In the genomic region with DNA sequence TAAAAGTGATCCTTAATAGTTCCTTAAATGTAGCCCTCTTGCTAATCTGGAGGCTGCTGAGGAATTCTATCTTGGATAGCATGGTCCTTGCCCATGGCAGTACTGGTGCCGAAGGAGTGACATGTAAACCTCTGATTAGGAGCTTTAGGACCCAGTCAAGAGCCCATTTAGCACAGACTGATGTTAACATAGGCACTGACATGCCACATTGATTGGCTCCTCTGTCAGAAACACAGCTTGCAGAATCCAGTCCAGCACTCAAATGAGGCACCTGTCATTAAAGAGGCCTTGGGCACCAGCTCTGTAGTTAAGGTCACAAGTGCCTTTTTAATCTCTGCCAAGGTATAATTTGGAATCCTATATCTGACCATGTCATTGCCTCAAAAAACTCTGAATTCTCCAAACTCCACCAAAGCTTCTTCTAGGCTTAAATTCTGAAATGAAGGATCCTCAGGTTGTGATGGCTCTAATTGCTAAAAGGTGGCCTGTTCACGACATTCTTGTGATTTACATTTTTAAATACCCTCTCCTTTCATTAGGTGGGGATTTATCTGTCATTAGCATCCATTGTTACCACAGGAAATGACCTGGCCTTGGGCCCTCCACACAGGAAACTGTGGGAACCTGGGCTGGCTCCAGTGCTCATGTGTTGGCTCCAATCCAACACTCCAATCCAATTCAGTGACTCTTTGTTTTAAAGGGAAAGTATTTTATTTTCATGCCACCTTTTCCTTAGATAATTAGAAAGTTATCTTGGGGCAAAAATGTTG, we compare ENCODE assay signal across 1 cellular context.
TF ChIP-seq lines count a peak whose summit lies in the region.

No MANE protein-coding gene starts in this region.

TF ChIP-seq in SK-N-SH treated with all-trans-retinoic acid at 6 μM for 48 hours, 23 proteins besides CTCF, POLR2A, EP300 and RAD21 (continued from another document):
- TF ChIP-seq BACH2 (CRISPR knock-in tag; IDR thresholded peaks at IDR 0.05; ENCODE audit: borderline replicate concordance) (no peak), ZFP30 (CRISPR knock-in tag; IDR thresholded peaks at IDR 0.05) (no peak), ZNF70 (CRISPR knock-in tag; IDR thresholded peaks at IDR 0.05) (no peak), ZC3H10 (CRISPR knock-in tag; IDR thresholded peaks at IDR 0.05) (no peak), TOX (CRISPR knock-in tag; IDR thresholded peaks at IDR 0.05; ENCODE audit: borderline replicate concordance) (no peak), ARNTL (CRISPR knock-in tag; IDR thresholded peaks at IDR 0.05; ENCODE audit: borderline replicate concordance, low read depth) (no peak), ZFP3 (CRISPR knock-in tag; IDR thresholded peaks at IDR 0.05) (no peak), RARB (CRISPR knock-in tag; IDR thresholded peaks at IDR 0.05) (no peak)
- TF ChIP-seq, protein P1, sequence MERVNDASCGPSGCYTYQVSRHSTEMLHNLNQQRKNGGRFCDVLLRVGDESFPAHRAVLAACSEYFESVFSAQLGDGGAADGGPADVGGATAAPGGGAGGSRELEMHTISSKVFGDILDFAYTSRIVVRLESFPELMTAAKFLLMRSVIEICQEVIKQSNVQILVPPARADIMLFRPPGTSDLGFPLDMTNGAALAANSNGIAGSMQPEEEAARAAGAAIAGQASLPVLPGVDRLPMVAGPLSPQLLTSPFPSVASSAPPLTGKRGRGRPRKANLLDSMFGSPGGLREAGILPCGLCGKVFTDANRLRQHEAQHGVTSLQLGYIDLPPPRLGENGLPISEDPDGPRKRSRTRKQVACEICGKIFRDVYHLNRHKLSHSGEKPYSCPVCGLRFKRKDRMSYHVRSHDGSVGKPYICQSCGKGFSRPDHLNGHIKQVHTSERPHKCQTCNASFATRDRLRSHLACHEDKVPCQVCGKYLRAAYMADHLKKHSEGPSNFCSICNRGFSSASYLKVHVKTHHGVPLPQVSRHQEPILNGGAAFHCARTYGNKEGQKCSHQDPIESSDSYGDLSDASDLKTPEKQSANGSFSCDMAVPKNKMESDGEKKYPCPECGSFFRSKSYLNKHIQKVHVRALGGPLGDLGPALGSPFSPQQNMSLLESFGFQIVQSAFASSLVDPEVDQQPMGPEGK (CRISPR knock-in tag; IDR thresholded peaks at IDR 0.05; ENCODE audit: borderline replicate concordance) = no peak
- TF ChIP-seq, protein P2, sequence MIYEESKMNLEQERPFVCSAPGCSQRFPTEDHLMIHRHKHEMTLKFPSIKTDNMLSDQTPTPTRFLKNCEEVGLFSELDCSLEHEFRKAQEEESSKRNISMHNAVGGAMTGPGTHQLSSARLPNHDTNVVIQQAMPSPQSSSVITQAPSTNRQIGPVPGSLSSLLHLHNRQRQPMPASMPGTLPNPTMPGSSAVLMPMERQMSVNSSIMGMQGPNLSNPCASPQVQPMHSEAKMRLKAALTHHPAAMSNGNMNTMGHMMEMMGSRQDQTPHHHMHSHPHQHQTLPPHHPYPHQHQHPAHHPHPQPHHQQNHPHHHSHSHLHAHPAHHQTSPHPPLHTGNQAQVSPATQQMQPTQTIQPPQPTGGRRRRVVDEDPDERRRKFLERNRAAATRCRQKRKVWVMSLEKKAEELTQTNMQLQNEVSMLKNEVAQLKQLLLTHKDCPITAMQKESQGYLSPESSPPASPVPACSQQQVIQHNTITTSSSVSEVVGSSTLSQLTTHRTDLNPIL (CRISPR knock-in tag; IDR thresholded peaks at IDR 0.05; ENCODE audit: low read depth) = no peak
